In genomic region chr14:50116221-50116956, GRCh38 we compare ENCODE assay signal across 1 cellular context.
TF ChIP-seq lines count a peak whose summit lies in the region.

VCPKMT (minus strand) TSS chr14:50116572; CDS start chr14:50116552, 20 bp downstream.

TF ChIP-seq in HepG2, 621 proteins besides CTCF, POLR2A, EP300 and RAD21 (continued from another document and continues in another):
- TF ChIP-seq ZHX2 (IDR thresholded peaks at IDR 0.05; ENCODE audit: low read depth): peak; percentile 88
- TF ChIP-seq ZHX2 (CRISPR knock-in tag; IDR thresholded peaks at IDR 0.05; ENCODE audit: borderline replicate concordance): no peak
- TF ChIP-seq ZKSCAN5 (CRISPR knock-in tag; IDR thresholded peaks at IDR 0.05): no peak
- TF ChIP-seq EEA1 (CRISPR knock-in tag; IDR thresholded peaks at IDR 0.05; ENCODE audit: borderline replicate concordance): peak; percentile 68; the same call in 1 of the 2 replicates
- no peak for TF ChIP-seq ZNF564 (CRISPR knock-in tag; IDR thresholded peaks at IDR 0.05)
- no peak; the same call in 1 of the 2 replicates for TF ChIP-seq HIC2 (CRISPR knock-in tag; IDR thresholded peaks at IDR 0.05; ENCODE audit: low read depth)
- 0 out of 2 replicates have a peak, but pooled peaks have one; percentile 64 for TF ChIP-seq CSRNP1 (CRISPR knock-in tag; IDR thresholded peaks at IDR 0.05)
- TF ChIP-seq ZKSCAN8 (CRISPR knock-in tag; IDR thresholded peaks at IDR 0.05; ENCODE audit: borderline replicate concordance): 0 out of 2 replicates have a peak, but pooled peaks have one; percentile 26
- TF ChIP-seq WIZ (CRISPR knock-in tag; IDR thresholded peaks at IDR 0.05): no peak
- no peak for TF ChIP-seq ZNF34 (CRISPR knock-in tag; IDR thresholded peaks at IDR 0.05; ENCODE audit: borderline replicate concordance)
- 0 out of 2 replicates have a peak, but pooled peaks have one; percentile 42 for TF ChIP-seq PHF21A (CRISPR knock-in tag; IDR thresholded peaks at IDR 0.05)
- no peak for TF ChIP-seq ZNF276 (CRISPR knock-in tag; IDR thresholded peaks at IDR 0.05; ENCODE audit: low read depth)
- no peak for TF ChIP-seq ZFP36L2 (CRISPR knock-in tag; IDR thresholded peaks at IDR 0.05)
- TF ChIP-seq FOSL1 (CRISPR knock-in tag; IDR thresholded peaks at IDR 0.05; ENCODE audit: borderline replicate concordance): no peak
- TF ChIP-seq PBX2 (CRISPR knock-in tag; IDR thresholded peaks at IDR 0.05): no peak
- TF ChIP-seq HNRNPL (IDR thresholded peaks at IDR 0.05; ENCODE audit: low read depth, low read length): no peak
- peak; percentile 79; the same call in 1 of the 2 replicates for TF ChIP-seq SMAD3 (CRISPR knock-in tag; IDR thresholded peaks at IDR 0.05)
- no peak for TF ChIP-seq SP2 (CRISPR knock-in tag; IDR thresholded peaks at IDR 0.05)
- no peak for TF ChIP-seq TEF (CRISPR knock-in tag; IDR thresholded peaks at IDR 0.05)
- TF ChIP-seq RNF219 (CRISPR knock-in tag; IDR thresholded peaks at IDR 0.05): no peak
- TF ChIP-seq THYN1 (CRISPR knock-in tag; IDR thresholded peaks at IDR 0.05; ENCODE audit: borderline replicate concordance, low read depth): no peak
- 0 out of 2 replicates have a peak, but pooled peaks have one; percentile 22 for TF ChIP-seq ZNF782 (CRISPR knock-in tag; IDR thresholded peaks at IDR 0.05; ENCODE audit: borderline replicate concordance)
- peak; percentile 45; the same call in 1 of the 2 replicates for TF ChIP-seq NAIF1 (CRISPR knock-in tag; IDR thresholded peaks at IDR 0.05; ENCODE audit: borderline replicate concordance)
- no peak for TF ChIP-seq JUNB (CRISPR knock-in tag; IDR thresholded peaks at IDR 0.05; ENCODE audit: borderline replicate concordance)
- no peak for TF ChIP-seq FUBP1 (CRISPR knock-in tag; IDR thresholded peaks at IDR 0.05; ENCODE audit: borderline replicate concordance)
- TF ChIP-seq MTF1 (CRISPR knock-in tag; IDR thresholded peaks at IDR 0.05): no peak
- TF ChIP-seq KMT2A (CRISPR knock-in tag; IDR thresholded peaks at IDR 0.05): peak; percentile 98
- no peak for TF ChIP-seq ZNF569 (CRISPR knock-in tag; IDR thresholded peaks at IDR 0.05; ENCODE audit: borderline replicate concordance)
- TF ChIP-seq SETDB1 (CRISPR knock-in tag; IDR thresholded peaks at IDR 0.05; ENCODE audit: borderline replicate concordance): no peak
- no peak for TF ChIP-seq PTBP1 (IDR thresholded peaks at IDR 0.05; ENCODE audit: low read depth, low read length, poor library complexity, severe bottlenecking)
- TF ChIP-seq ZNF441 (CRISPR knock-in tag; IDR thresholded peaks at IDR 0.05; ENCODE audit: borderline replicate concordance): 0 out of 2 replicates have a peak, but pooled peaks have one; percentile 51
- TF ChIP-seq MYPOP (CRISPR knock-in tag; IDR thresholded peaks at IDR 0.05): peak; percentile 71; the same call in 1 of the 2 replicates
- TF ChIP-seq HNRNPK (IDR thresholded peaks at IDR 0.05; ENCODE audit: low read depth, low read length, poor library complexity, severe bottlenecking): no peak
- TF ChIP-seq PHF5A (CRISPR knock-in tag; IDR thresholded peaks at IDR 0.05; ENCODE audit: low read depth, unreplicated experiment): no peak
- TF ChIP-seq ZNF296 (CRISPR knock-in tag; conservative IDR thresholded peaks at IDR 0.05): no peak
- TF ChIP-seq CHD4 (IDR thresholded peaks at IDR 0.05; ENCODE audit: borderline replicate concordance, low read length): no peak
- no peak; the same call in 1 of the 2 replicates for TF ChIP-seq RXRB (CRISPR knock-in tag; IDR thresholded peaks at IDR 0.05; ENCODE audit: borderline replicate concordance)
- TF ChIP-seq GLI4 (CRISPR knock-in tag; IDR thresholded peaks at IDR 0.05; ENCODE audit: borderline replicate concordance): no peak
- TF ChIP-seq ATF3 (CRISPR knock-in tag; IDR thresholded peaks at IDR 0.05): no peak
